Comparison of ENCODE assay signal across 8 cellular contexts in genomic region chrY:12905520-12905887, GRCh38. TPM values are rescaled to one million over a fixed set of nuclear protein-coding genes. Genes with fewer than 3 reads are reported as not detected.
DNase-seq lines count a peak whose midpoint lies in the region; ATAC-seq lines count a peak whose summit lies in the region.

No MANE protein-coding gene starts in this region.

- 0% methylated on average over 11 of the region's 19 CpGs; no CpG with 5 or more reads in 1 of the 2 experiments for WGBS in mesodermal cell (ENCODE audit: insufficient coverage in 2 of 2), 2 experiments

- DNase-seq in activated T-cell treated with anti-CD3 and anti-CD28 coated beads for 24 hours (ENCODE audit: low read depth) = peak; percentile 57
- no peak for DNase-seq in activated T-cell treated with anti-CD3 and anti-CD28 coated beads, Interleukin-2, amount 50 U/mL, for 1 hour
- DNase-seq in NCI-H69 (lab: John Stamatoyannopoulos, UW) = peak; percentile 80
- DNase-seq in amniotic epithelial cell (ENCODE audit: low read depth) = peak; percentile 66
- no peak for DNase-seq in central memory CD4-positive, alpha-beta T cell
- DNase-seq in NCI-H82 (lab: John Stamatoyannopoulos, UW) = no peak

- no peak for ATAC-seq in GM19328 (IDR thresholded peaks at IDR 0.05; ENCODE audit: unreplicated experiment)

- peaks cover 4% of the 10 kb centered on the region for H3K9me3 ChIP-seq in mesodermal cell (ENCODE audit: control insufficient read depth, low read length)

- peak overlapping the region; percentile 64 for H3K4me3 ChIP-seq in mesodermal cell (ENCODE audit: extremely low read depth, insufficient read depth, low read length, poor library complexity, severe bottlenecking)

- H3K27ac ChIP-seq in mesodermal cell (ENCODE audit: low read depth, low read length, severe bottlenecking) = peak overlapping the region; percentile 98

- H3K36me3 ChIP-seq in mesodermal cell (ENCODE audit: control insufficient read depth, insufficient read depth, low read length) = peaks cover 7% of the 10 kb centered on the region

- H3K4me1 ChIP-seq in mesodermal cell (ENCODE audit: control insufficient read depth, insufficient read depth, low read length, poor library complexity, severe bottlenecking) = peaks cover 4% of the 10 kb centered on the region

RNA-seq across cellular contexts. Expression of gene DDX3Y, which starts 0.8 kb away (rescaled TPM):
- polyA plus RNA-seq in mesodermal cell (2013, experiment 1 of 2) = 49.8 TPM
- polyA plus RNA-seq in mesodermal cell (2013, experiment 2 of 2) = 63.9 TPM

Comparison
In these comparisons a context has a peak if more than half of its experiments do, and no peak if none do; other contexts are left out.
1. DNase-seq: peak in activated T-cell treated with anti-CD3 and anti-CD28 coated beads for 24 hours (single experiment), NCI-H69 (single experiment) and amniotic epithelial cell (single experiment); none in activated T-cell treated with anti-CD3 and anti-CD28 coated beads, Interleukin-2, amount 50 U/mL, for 1 hour (single experiment), central memory CD4-positive, alpha-beta T cell (single experiment) and NCI-H82 (single experiment).